In genomic region chr9:101191723-101192122, GRCh38 we compare ENCODE assay signal across 23 cellular contexts.
"Had no signal": no experiment of that assay in that cellular context is flagged by ENCODE, and none has a peak within 500 bp of the region (broad histone marks: within the 10 kb centered on the region; RNA-seq: fewer than 3 reads in every experiment).

No MANE protein-coding gene starts in this region.

- H3K4me3 ChIP-seq: stomach, suprapubic skin, testis, thoracic aorta, thyroid gland, tibial artery, tibial nerve, transverse colon, upper lobe of left lung, upper lobe of right lung, uterus, vagina had no signal

- H3K27me3 ChIP-seq: stomach, suprapubic skin, testis, thyroid gland, tibial artery, tibial nerve, transverse colon, upper lobe of left lung, upper lobe of right lung, uterus, vagina had no signal

- DNase-seq: stimulated activated CD4-positive, alpha-beta T cell treated with anti-CD3 and anti-CD28 coated beads, Interleukin-2, amount 100 ng/mL, for 48 hours; stimulated activated CD4-positive, alpha-beta T cell treated with anti-CD3 and anti-CD28 coated beads, Interleukin-4, amount 100 ng/mL, for 1 hour; stimulated activated CD4-positive, alpha-beta T cell treated with anti-CD3 and anti-CD28 coated beads, Interleukin-4, amount 100 ng/mL, for 24 hours; stimulated activated CD4-positive, alpha-beta T cell treated with anti-CD3 and anti-CD28 coated beads, Interleukin-4, amount 100 ng/mL, for 4 hours; stimulated activated CD8-positive, alpha-beta memory T cell treated with anti-CD3 and anti-CD28 coated beads, Interleukin-4, amount 100 ng/mL, for 48 hours; stimulated activated naive B cell treated with anti-CD40 and anti-IgM and Interleukin-4, amounts not matched to agents 10 μg/mL and 1 μg/mL and 100 μg/mL, for 72 hours; stimulated activated naive CD4-positive, alpha-beta T cell; stimulated activated naive CD4-positive, alpha-beta T cell treated with Interleukin-2 at 50 U/mL for 16 hours; stimulated activated naive CD8-positive, alpha-beta T cell treated with anti-CD3 and anti-CD28 coated beads, Interleukin-15, amount 100 ng/mL, for 72 hours; stimulated activated naive CD8-positive, alpha-beta T cell treated with anti-CD3 and anti-CD28 coated beads, Interleukin-15, Interleukin-2, amounts not matched to agents 100 U/mL and 50 U/mL, for 24 hours; stomach; substantia nigra; testis; thyroid gland; tibial artery; transverse colon; upper lobe of left lung; upper lobe of right lung; uterus had no signal

- H3K36me3 ChIP-seq: stomach, suprapubic skin, thoracic aorta, thyroid gland, tibial artery, tibial nerve, transverse colon, upper lobe of left lung, upper lobe of right lung, uterus, vagina had no signal

- H3K27ac ChIP-seq: stomach, suprapubic skin, testis, thoracic aorta, thyroid gland, tibial artery, tibial nerve, transverse colon, upper lobe of left lung, upper lobe of right lung, uterus, vagina had no signal

- H3K9me3 ChIP-seq: stomach, suprapubic skin, testis, thoracic aorta, thyroid gland, tibial artery, tibial nerve, transverse colon, upper lobe of left lung, upper lobe of right lung, uterus, vagina had no signal
